11 cellular contexts compared by ENCODE assay signal in the genomic region with DNA sequence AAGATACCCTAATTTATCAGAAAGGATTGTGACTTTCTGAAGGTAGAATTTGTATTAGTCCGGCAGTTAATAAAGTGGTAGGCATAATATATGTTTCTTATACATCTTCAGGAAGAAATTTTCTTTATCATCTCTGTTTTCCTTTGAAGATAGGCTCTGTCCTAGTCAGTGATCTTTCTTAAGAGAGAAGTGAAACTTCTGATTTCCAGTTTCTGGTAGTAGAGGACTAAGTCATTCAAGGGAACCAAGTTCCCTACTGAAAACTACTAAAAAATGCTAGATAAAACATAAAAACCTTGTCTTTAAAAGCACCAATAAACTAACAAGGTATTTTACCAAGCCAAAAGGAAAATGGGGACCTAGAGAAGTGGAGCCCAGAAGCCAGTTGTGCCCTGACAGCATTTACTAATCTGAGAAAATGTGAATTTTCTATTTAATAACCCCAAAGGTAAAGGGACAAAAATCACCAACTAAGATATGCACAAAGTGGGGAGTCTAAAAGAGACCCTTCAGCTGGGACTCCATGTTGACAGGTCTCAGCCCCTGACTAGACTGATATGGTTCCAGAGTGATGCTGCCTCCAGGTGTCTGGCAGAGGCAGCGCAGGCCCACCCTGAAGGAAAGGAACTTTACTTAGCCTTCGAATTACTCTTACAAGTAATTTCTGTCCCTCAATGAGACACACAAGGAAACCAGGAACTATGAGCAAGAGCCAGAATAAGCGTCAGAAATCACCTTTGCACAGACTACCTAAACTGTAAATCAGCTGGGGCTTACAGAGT.
A peak's percentile ranks its signal among the peaks of the same experiment; 100 is the strongest.
DNase-seq lines count a peak whose midpoint lies in the region; ATAC-seq and TF ChIP-seq lines count a peak whose summit lies in the region.
"Had no signal": no experiment of that assay in that cellular context is flagged by ENCODE, and none has a peak within 500 bp of the region (broad histone marks: within the 10 kb centered on the region; RNA-seq: fewer than 3 reads in every experiment).

No MANE protein-coding gene starts in this region.

- TF ChIP-seq EP300 in gastroesophageal sphincter (IDR thresholded peaks at IDR 0.05), result no peak

- H3K9ac ChIP-seq in HUES48 (ENCODE audit: low read depth, low read length), result no peak overlapping the region

- peak overlapping the region; percentile 2; the same call in 1 of the 2 replicates for H3K4me3 ChIP-seq in HUES48 (ENCODE audit: low read depth, low read length)
- H3K4me3 ChIP-seq in WI38 (ENCODE audit: low read depth, low read length), result no peak overlapping the region
- H3K4me3 ChIP-seq in gastroesophageal sphincter, result no peak overlapping the region

- H3K9me3 ChIP-seq in HUES48 (ENCODE audit: control insufficient read depth, insufficient read depth, low read length) (no peaks in the 10 kb centered on the region), gastroesophageal sphincter (no peaks in the 10 kb centered on the region)

- H3K36me3 ChIP-seq in HUES48 (ENCODE audit: control insufficient read depth, insufficient read depth, low read length) (peaks cover 58% of the 10 kb centered on the region), gastroesophageal sphincter (peaks cover 0 to 99% of the 10 kb centered on the region in 2 donors)

- TF ChIP-seq CTCF in WI38 (IDR thresholded peaks at IDR 0.05; ENCODE audit: low read depth, low read length), result peak; percentile 35
- TF ChIP-seq CTCF in gastroesophageal sphincter (IDR thresholded peaks at IDR 0.05), result no peak

- no peak for TF ChIP-seq POLR2A in gastroesophageal sphincter (IDR thresholded peaks at IDR 0.05)

- H3K27ac ChIP-seq in HUES48 (ENCODE audit: low read depth, low read length) (peak overlapping the region; percentile 63), gastroesophageal sphincter (no peak overlapping the region)

- H3K27me3 ChIP-seq in HUES48 (ENCODE audit: control insufficient read depth, insufficient read depth, low read length) (no peaks in the 10 kb centered on the region), gastroesophageal sphincter (no peaks in the 10 kb centered on the region)

- DNase-seq in ELF-1 (ENCODE audit: low read depth, low spot score) (peak; percentile 23), iPS-NIHi11 (ENCODE audit: low spot score) (peak; percentile 59), NCI-H2227 (lab: John Stamatoyannopoulos, UW; ENCODE audit: unreplicated experiment) (no peak)
- no peak for DNase-seq in central memory CD4-positive, alpha-beta T cell
- DNase-seq in stimulated activated CD4-positive, alpha-beta T cell treated with anti-CD3 and anti-CD28 coated beads, Interleukin-12 subunit alpha, Interleukin-12 subunit beta, amount 100 ng/mL, for 4 hours, result no peak
- DNase-seq: activated naive CD4-positive, alpha-beta T cell treated with Interleukin-2 at 50 U/mL for 16 hours; EL had no signal

- 91 to 97% methylated on average over 3 to 4 of the region's 4 CpGs for WGBS in gastroesophageal sphincter (ENCODE audit: low coverage in 1 of 2), 2 donors

- H3K4me1 ChIP-seq in HUES48 (ENCODE audit: control insufficient read depth, insufficient read depth, low read length) (peaks cover 22% of the 10 kb centered on the region), gastroesophageal sphincter (no peaks in the 10 kb centered on the region)

- ATAC-seq in gastroesophageal sphincter, result no peak
- ATAC-seq: natural killer cell treated with Interleukin-12 subunit alpha and Interleukin-12 subunit beta and Interleukin-15 and Interleukin-18, amount 100 ng/mL, for 72 hours had no signal

Comparison
In these comparisons a context has a peak if more than half of its experiments do, and no peak if none do; other contexts are left out.
1. DNase-seq: peak in ELF-1 (single experiment) and iPS-NIHi11 (single experiment); none in central memory CD4-positive, alpha-beta T cell (single experiment), stimulated activated CD4-positive, alpha-beta T cell treated with anti-CD3 and anti-CD28 coated beads, Interleukin-12 subunit alpha, Interleukin-12 subunit beta, amount 100 ng/mL, for 4 hours (single experiment) and NCI-H2227 (single experiment).